1 cellular context compared by ENCODE assay signal in genomic region chr1:40691538-40692428, GRCh38.
A peak's percentile ranks its signal among the peaks of the same experiment; 100 is the strongest.
TF ChIP-seq lines count a peak whose summit lies in the region.

Gene NFYC (plus strand): TSS chr1:40691704. CDS start chr1:40738844, 47,140 bp downstream.

TF ChIP-seq in WTC11, 78 proteins besides CTCF, POLR2A, EP300 and RAD21 (continued from another document and continues in another):
- no peak for TF ChIP-seq ZBTB21 (CRISPR knock-in tag; IDR thresholded peaks at IDR 0.05; ENCODE audit: borderline replicate concordance)
- TF ChIP-seq ZNF138 (CRISPR knock-in tag; conservative IDR thresholded peaks at IDR 0.05): no peak
- no peak for TF ChIP-seq NR3C1 (CRISPR knock-in tag; conservative IDR thresholded peaks at IDR 0.05; ENCODE audit: low read depth)
- TF ChIP-seq IRF2 (CRISPR knock-in tag; IDR thresholded peaks at IDR 0.05; ENCODE audit: borderline replicate concordance, low read depth): 0 out of 2 replicates have a peak, but pooled peaks have one; percentile 68
- peak; percentile 89; the same call in 1 of the 2 replicates for TF ChIP-seq ZNF232 (CRISPR knock-in tag; IDR thresholded peaks at IDR 0.05)
- TF ChIP-seq ATF2 (CRISPR knock-in tag; IDR thresholded peaks at IDR 0.05; ENCODE audit: borderline replicate concordance, low read depth): no peak
- no peak for TF ChIP-seq ZNF671 (CRISPR knock-in tag; IDR thresholded peaks at IDR 0.05)
- 0 out of 2 replicates have a peak, but pooled peaks have one; percentile 59 for TF ChIP-seq NR2C2 (CRISPR knock-in tag; IDR thresholded peaks at IDR 0.05)
- TF ChIP-seq ZNF317 (CRISPR knock-in tag; IDR thresholded peaks at IDR 0.05; ENCODE audit: borderline replicate concordance, low read depth): no peak
- no peak for TF ChIP-seq RORB (CRISPR knock-in tag; IDR thresholded peaks at IDR 0.05)
- no peak for TF ChIP-seq E2F1 (CRISPR knock-in tag; IDR thresholded peaks at IDR 0.05)
- TF ChIP-seq E2F4 (CRISPR knock-in tag; IDR thresholded peaks at IDR 0.05; ENCODE audit: borderline replicate concordance, low read depth): peak; percentile 94
- peak; percentile 96; the same call in 1 of the 2 replicates for TF ChIP-seq E2F5 (CRISPR knock-in tag; IDR thresholded peaks at IDR 0.05)
- TF ChIP-seq ZNF281 (CRISPR knock-in tag; IDR thresholded peaks at IDR 0.05): peak; percentile 92
- TF ChIP-seq GTF2I (CRISPR knock-in tag; conservative IDR thresholded peaks at IDR 0.05): no peak
- peak; percentile 72; the same call in 1 of the 2 replicates for TF ChIP-seq SMAD3 (CRISPR knock-in tag; IDR thresholded peaks at IDR 0.05; ENCODE audit: borderline replicate concordance)
- no peak; the same call in 1 of the 2 replicates for TF ChIP-seq OVOL2 (CRISPR knock-in tag; IDR thresholded peaks at IDR 0.05; ENCODE audit: borderline replicate concordance)
- TF ChIP-seq TEAD1 (CRISPR knock-in tag; IDR thresholded peaks at IDR 0.05): peak; percentile 74; the same call in 1 of the 2 replicates
- TF ChIP-seq CREB1 (CRISPR knock-in tag; IDR thresholded peaks at IDR 0.05): peak; percentile 83
- TF ChIP-seq RELA (CRISPR knock-in tag; IDR thresholded peaks at IDR 0.05; ENCODE audit: borderline replicate concordance): peak; percentile 74
- 0 out of 2 replicates have a peak, but pooled peaks have one; percentile 58 for TF ChIP-seq PREB (CRISPR knock-in tag; IDR thresholded peaks at IDR 0.05; ENCODE audit: borderline replicate concordance)
- TF ChIP-seq FOXP1 (CRISPR knock-in tag; IDR thresholded peaks at IDR 0.05; ENCODE audit: borderline replicate concordance): peak; percentile 92
- TF ChIP-seq JUN (CRISPR knock-in tag; IDR thresholded peaks at IDR 0.05): peak; percentile 49; the same call in 1 of the 2 replicates
- TF ChIP-seq ATF3 (CRISPR knock-in tag; conservative IDR thresholded peaks at IDR 0.05): no peak
- TF ChIP-seq NFE2L1 (CRISPR knock-in tag; IDR thresholded peaks at IDR 0.05): peak; percentile 57; the same call in 1 of the 2 replicates
- 0 out of 2 replicates have a peak, but pooled peaks have one; percentile 21 for TF ChIP-seq ZNF532 (CRISPR knock-in tag; IDR thresholded peaks at IDR 0.05; ENCODE audit: borderline replicate concordance)
- TF ChIP-seq PRDM15 (CRISPR knock-in tag; IDR thresholded peaks at IDR 0.05): no peak
- 0 out of 2 replicates have a peak, but pooled peaks have one; percentile 44 for TF ChIP-seq ELF4 (CRISPR knock-in tag; IDR thresholded peaks at IDR 0.05; ENCODE audit: low read depth)
- no peak; the same call in 1 of the 2 replicates for TF ChIP-seq ZNF219 (CRISPR knock-in tag; IDR thresholded peaks at IDR 0.05; ENCODE audit: borderline replicate concordance)
- no peak for TF ChIP-seq ZNF396 (CRISPR knock-in tag; IDR thresholded peaks at IDR 0.05; ENCODE audit: borderline replicate concordance)
- TF ChIP-seq ESRRA (CRISPR knock-in tag; IDR thresholded peaks at IDR 0.05; ENCODE audit: borderline replicate concordance): no peak; the same call in 1 of the 2 replicates
- peak; percentile 81 for TF ChIP-seq GABPB1 (CRISPR knock-in tag; IDR thresholded peaks at IDR 0.05)
- 0 out of 2 replicates have a peak, but pooled peaks have one; percentile 12 for TF ChIP-seq HMGA2 (CRISPR knock-in tag; IDR thresholded peaks at IDR 0.05)
- no peak for TF ChIP-seq FOXJ3 (CRISPR knock-in tag; IDR thresholded peaks at IDR 0.05; ENCODE audit: borderline replicate concordance)
- no peak for TF ChIP-seq SOX15 (CRISPR knock-in tag; IDR thresholded peaks at IDR 0.05)
- TF ChIP-seq GRHL2 (CRISPR knock-in tag; IDR thresholded peaks at IDR 0.05; ENCODE audit: insufficient replicate concordance, severe bottlenecking): no peak
- peak; percentile 84; the same call in 1 of the 2 replicates for TF ChIP-seq ZNF416 (CRISPR knock-in tag; IDR thresholded peaks at IDR 0.05)
- TF ChIP-seq ZNF512 (CRISPR knock-in tag; IDR thresholded peaks at IDR 0.05; ENCODE audit: borderline replicate concordance): no peak
